8 cellular contexts compared by ENCODE assay signal in the genomic region with DNA sequence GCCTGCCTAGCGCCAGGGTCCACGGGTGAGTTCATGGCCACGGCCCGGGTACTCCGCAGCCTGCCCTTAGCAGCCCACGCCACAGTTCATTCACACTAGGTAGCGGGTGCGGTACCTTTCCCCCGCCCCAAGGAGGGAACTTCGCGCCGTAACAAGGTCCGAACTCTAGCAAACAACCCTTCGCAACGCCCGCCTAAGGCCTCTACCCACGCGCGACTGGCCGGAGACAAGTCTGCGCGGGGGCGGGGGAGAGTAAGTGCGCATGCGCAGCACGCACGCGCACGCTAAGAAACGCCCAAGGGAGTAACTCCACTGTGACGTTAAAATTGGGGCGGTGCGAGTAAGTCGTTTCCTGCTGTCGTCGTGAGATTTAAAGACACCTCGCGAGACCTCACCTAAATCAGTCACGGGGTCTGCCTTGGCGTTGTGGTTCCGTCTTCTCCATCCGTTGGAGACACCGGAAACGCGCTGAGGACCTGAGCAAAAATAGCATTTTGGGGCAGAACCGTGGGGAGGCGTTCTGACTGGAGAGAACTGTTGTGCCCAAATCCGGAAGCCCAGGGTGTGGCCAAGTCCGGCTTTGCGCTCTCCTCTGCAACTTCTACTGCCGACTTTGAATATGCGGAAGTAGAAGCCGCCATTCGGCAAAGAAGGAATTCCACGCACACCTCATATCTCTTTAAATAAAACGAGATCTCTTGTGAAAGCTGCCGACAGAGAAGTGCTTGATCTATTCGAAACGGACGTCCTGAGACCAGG. TPM values are rescaled to one million over a fixed set of nuclear protein-coding genes. Genes with fewer than 3 reads are reported as not detected.
A peak's percentile ranks its signal among the peaks of the same experiment; 100 is the strongest.
DNase-seq lines count a peak whose midpoint lies in the region; ATAC-seq, FAIRE-seq and TF ChIP-seq lines count a peak whose summit lies in the region.

TSS of gene RAPGEF6 (minus strand) at position 234 of the 759 bp plus-strand sequence. CDS start at position 35, 199 bp downstream.

- H3K4me3 ChIP-seq in HepG2 (replicated peaks in 1 of 3; ENCODE audit: insufficient read depth in 1 of 3, low read depth in 2 of 3, low read length in 3 of 3): peak within 1 kb of the TSS; percentile 77 to 99 (median 92)

- H2AFZ ChIP-seq in HepG2 (ENCODE audit: low read length): no peak within 1 kb of the TSS

- in situ Hi-C loops in HepG2 (cut with HindIII; ENCODE audit: extremely low pct_ligation_motif_present, low pct_unique_long_range_greater_than_20kb): no loop called here

- BruUV-seq in HepG2 (replicated peaks; lab: Mats Ljungman, UMichigan): no TSS peak

- H3K36me3 ChIP-seq in HepG2 (replicated peaks in 1 of 2; ENCODE audit: control insufficient read depth in 1 of 2, insufficient read depth in 2 of 2, low read length in 2 of 2): no peaks in the 10 kb centered on the region

- 1% methylated on average over 27 of the region's 60 CpGs for WGBS in HepG2 (ENCODE audit: low lambda C conversion rate)

- TF ChIP-seq EP300 in HepG2 (IDR thresholded peaks at IDR 0.05; ENCODE audit: low read depth in 2 of 2, low read length in 2 of 2) (no peak), HepG2 (CRISPR knock-in tag; IDR thresholded peaks at IDR 0.05; ENCODE audit: borderline replicate concordance) (no peak; the same call in 1 of the 2 replicates)

- intact Hi-C loops in HepG2 (cut with micrococcal nuclease; ENCODE audit: unreplicated experiment): loop anchor here (1.0 kb wide), 2 partner anchors 25 to 46 kb away; no protein-coding TSS in a partner anchor

- TF ChIP-seq RAD21 in HepG2 (CRISPR knock-in tag; IDR thresholded peaks at IDR 0.05): peak; percentile 23; the same call in 1 of the 2 replicates

- peaks cover 13% of the 10 kb centered on the region for H4K20me1 ChIP-seq in HepG2 (ENCODE audit: insufficient read depth, low read length)

- TF ChIP-seq POLR2A in HepG2 (IDR thresholded peaks at IDR 0.05; ENCODE audit: insufficient read depth in 1 of 2, low read depth in 2 of 2, low read length in 2 of 2): peak; percentile 79 to 83; a peak in 3 of 4 replicates

- DNase-seq in CD1c-positive myeloid dendritic cell (ENCODE audit: extremely low spot score): peak; percentile 100
- DNase-seq in NCI-H82 (lab: John Stamatoyannopoulos, UW): peak; percentile 98
- DNase-seq in activated CD4-positive, alpha-beta T cell treated with anti-CD3 and anti-CD28 coated beads, Interleukin-2, amount 50 U/mL, for 48 hours: peak; percentile 95 to 97
- peak; percentile 100 for DNase-seq in dermis blood vessel endothelial cell
- DNase-seq in HepG2 (ENCODE audit: low spot score): peak; percentile 99
- DNase-seq in stimulated activated CD4-positive, alpha-beta T cell treated with anti-CD3 and anti-CD28 coated beads, Interleukin-4, amount 100 ng/mL, for 1 hour: peak; percentile 92

- H3K79me2 ChIP-seq in HepG2 (ENCODE audit: insufficient read depth, low read length): peaks cover 48% of the 10 kb centered on the region

- peak; percentile 97 for FAIRE-seq in HepG2 (lab: Jason Lieb, UNC)

- peaks cover 43% of the 10 kb centered on the region for H3K4me1 ChIP-seq in HepG2 (ENCODE audit: insufficient read depth, low read length)

- CTCF ChIA-PET in HepG2 (lab: Yijun Ruan, JAX; ENCODE audit: low intra/inter-chr PET ratio, low total read pairs): no interaction called here

- no peaks in the 10 kb centered on the region for H3K9me3 ChIP-seq in HepG2 (ENCODE audit: low read length)

- H3K9ac ChIP-seq in HepG2 (ENCODE audit: insufficient read depth, low read depth, low read length): peak within 1 kb of the TSS; percentile 97

- TF ChIP-seq CTCF in HepG2 (CRISPR knock-in tag; IDR thresholded peaks at IDR 0.05): peak; percentile 43

- POLR2A ChIA-PET in HepG2 (lab: Yijun Ruan, JAX): interaction anchor here (0.6 to 1.2 kb wide), 7 partner anchors 12 to 366 kb away, joined by 3 to 11 read pairs (median 3); no protein-coding TSS in a partner anchor

- ATAC-seq in GM19397 (IDR thresholded peaks at IDR 0.05; ENCODE audit: unreplicated experiment): peak; percentile 86
- ATAC-seq in HG03571 (IDR thresholded peaks at IDR 0.05; ENCODE audit: unreplicated experiment): peak; percentile 88
- peak; percentile 88 for ATAC-seq in HepG2

- H3K4me2 ChIP-seq in HepG2 (ENCODE audit: low read depth, low read length): peak within 1 kb of the TSS; percentile 86

- no peaks in the 10 kb centered on the region; a peak in 1 of 5 replicates for H3K27me3 ChIP-seq in HepG2 (ENCODE audit: control insufficient read depth in 1 of 2, insufficient read depth in 2 of 2, low read length in 2 of 2)

- peak within 1 kb of the TSS; percentile 94 for H3K27ac ChIP-seq in HepG2 (ENCODE audit: extremely low read length, insufficient read depth, low read length)

TF ChIP-seq in HepG2, 621 proteins besides CTCF, POLR2A, EP300 and RAD21 (continues in another document):
- peak; percentile 40 for TF ChIP-seq RXRB (CRISPR knock-in tag; IDR thresholded peaks at IDR 0.05; ENCODE audit: borderline replicate concordance)
- TF ChIP-seq ZNF282 (IDR thresholded peaks at IDR 0.05; ENCODE audit: partially characterized antibody): no peak
- TF ChIP-seq KDM2A (CRISPR knock-in tag; IDR thresholded peaks at IDR 0.05; ENCODE audit: borderline replicate concordance, low read depth): peak; percentile 96
- peak; percentile 90 for TF ChIP-seq SAP130 (CRISPR knock-in tag; IDR thresholded peaks at IDR 0.05; ENCODE audit: low read depth)
- TF ChIP-seq ISL2 (CRISPR knock-in tag; IDR thresholded peaks at IDR 0.05): no peak
- no peak; the same call in 1 of the 2 replicates for TF ChIP-seq ZSCAN20 (CRISPR knock-in tag; IDR thresholded peaks at IDR 0.05; ENCODE audit: borderline replicate concordance)
- peak; percentile 72; the same call in 1 of the 2 replicates for TF ChIP-seq TFDP1 (CRISPR knock-in tag; IDR thresholded peaks at IDR 0.05; ENCODE audit: borderline replicate concordance)
- peak; percentile 23; the same call in 1 of the 2 replicates for TF ChIP-seq CREBL2 (CRISPR knock-in tag; IDR thresholded peaks at IDR 0.05; ENCODE audit: borderline replicate concordance)
- no peak for TF ChIP-seq JARID2 (CRISPR knock-in tag; IDR thresholded peaks at IDR 0.05; ENCODE audit: insufficient replicate concordance)
- no peak; the same call in 1 of the 2 replicates for TF ChIP-seq ZSCAN21 (CRISPR knock-in tag; IDR thresholded peaks at IDR 0.05; ENCODE audit: borderline replicate concordance)
- no peak for TF ChIP-seq NFATC3 (CRISPR knock-in tag; IDR thresholded peaks at IDR 0.05)
- TF ChIP-seq KDM5B (CRISPR knock-in tag; IDR thresholded peaks at IDR 0.05; ENCODE audit: borderline replicate concordance): peak; percentile 73
- TF ChIP-seq TMF1 (CRISPR knock-in tag; IDR thresholded peaks at IDR 0.05; ENCODE audit: low read depth): peak; percentile 57; the same call in 1 of the 2 replicates
- peak; percentile 81 for TF ChIP-seq SMAD1 (CRISPR knock-in tag; IDR thresholded peaks at IDR 0.05; ENCODE audit: borderline replicate concordance, low read depth)
- TF ChIP-seq ZNF264 (CRISPR knock-in tag; IDR thresholded peaks at IDR 0.05): no peak
- TF ChIP-seq TARDBP (CRISPR knock-in tag; IDR thresholded peaks at IDR 0.05): peak; percentile 64
- peak; percentile 93 for TF ChIP-seq ZNF605 (CRISPR knock-in tag; IDR thresholded peaks at IDR 0.05)
- no peak for TF ChIP-seq KDM6A (CRISPR knock-in tag; IDR thresholded peaks at IDR 0.05; ENCODE audit: low read depth)
- TF ChIP-seq HMG20A (CRISPR knock-in tag; IDR thresholded peaks at IDR 0.05; ENCODE audit: borderline replicate concordance): no peak

RNA-seq across cellular contexts. Expression of gene RAPGEF6, which starts in this region (rescaled TPM):
- 21.4 and 23.8 TPM in 2 replicates for total RNA-seq in dermis blood vessel endothelial cell
- 23.3 and 24.6 TPM in 2 replicates for total RNA-seq in HepG2 (2016; rRNA removed; fragmentation: Illumina TruSeq; extraction: Trizol)
- total RNA-seq in HepG2 (2016; cell fraction: cytosol; rRNA removed; fragmentation: Illumina TruSeq; extraction: Trizol; ENCODE audit: low read depth): 7.5 and 10.7 TPM in 2 replicates
- 20.2 and 24.5 TPM in 2 replicates for total RNA-seq in HepG2 (2016; cell fraction: insoluble cytoplasmic fraction; rRNA removed; fragmentation: Illumina TruSeq; extraction: Trizol)
- total RNA-seq in HepG2 (2016; cell fraction: membrane; rRNA removed; fragmentation: Illumina TruSeq; extraction: Trizol): 7.0 and 11.4 TPM in 2 replicates
- total RNA-seq in HepG2 (2016; cell fraction: nucleus; rRNA removed; fragmentation: Illumina TruSeq; extraction: Trizol): 45.4 and 49.6 TPM in 2 replicates
- 7.3 and 7.7 TPM in 2 replicates for polyA plus RNA-seq in HepG2 (2011; rRNA removed)
- polyA plus RNA-seq in HepG2 (2011; cell fraction: cytosol; rRNA removed): 3.5 and 5.4 TPM in 2 replicates
- 8.0 and 8.2 TPM in 2 replicates for polyA plus RNA-seq in HepG2 (2011; cell fraction: nucleus; rRNA removed)
- polyA plus RNA-seq in HepG2 (2012): 7.9 and 14.6 TPM in 2 replicates
- polyA plus RNA-seq in HepG2 (2016; cell fraction: cytosol; fragmentation: Illumina TruSeq; extraction: Trizol; ENCODE audit: low read depth): 0.24 and 0.26 TPM in 2 replicates
- polyA plus RNA-seq in HepG2 (2016; cell fraction: insoluble cytoplasmic fraction; fragmentation: Illumina TruSeq; extraction: Trizol; ENCODE audit: low read depth): 6.9 and 7.6 TPM in 2 replicates
- polyA plus RNA-seq in HepG2 (2016; cell fraction: membrane; fragmentation: Illumina TruSeq; extraction: Trizol; ENCODE audit: low read depth): 0.79 and 1.0 TPM in 2 replicates
- 9.7 TPM in 2 replicates for polyA plus RNA-seq in HepG2 (2016; cell fraction: nucleus; fragmentation: Illumina TruSeq; extraction: Trizol; ENCODE audit: insufficient read depth, low read depth)
- 20.8 and 24.5 TPM in 2 replicates for polyA minus RNA-seq in HepG2 (2011; rRNA and poly(A)+ RNA removed; ENCODE audit: low replicate concordance)
- 14.7 and 19.0 TPM in 2 replicates for polyA minus RNA-seq in HepG2 (2011; cell fraction: cytosol; rRNA and poly(A)+ RNA removed)
- 125 and 131 TPM in 2 replicates for polyA minus RNA-seq in HepG2 (2011; cell fraction: nucleus; rRNA and poly(A)+ RNA removed)

Comparison
In these comparisons a context has a peak if more than half of its experiments do, and no peak if none do; other contexts are left out.
1. Peak in every context shown above with its lines: DNase-seq, ATAC-seq, H3K4me3 ChIP-seq and H3K27ac ChIP-seq.